Comparison of ENCODE assay signal across 1 cellular context in the genomic region with DNA sequence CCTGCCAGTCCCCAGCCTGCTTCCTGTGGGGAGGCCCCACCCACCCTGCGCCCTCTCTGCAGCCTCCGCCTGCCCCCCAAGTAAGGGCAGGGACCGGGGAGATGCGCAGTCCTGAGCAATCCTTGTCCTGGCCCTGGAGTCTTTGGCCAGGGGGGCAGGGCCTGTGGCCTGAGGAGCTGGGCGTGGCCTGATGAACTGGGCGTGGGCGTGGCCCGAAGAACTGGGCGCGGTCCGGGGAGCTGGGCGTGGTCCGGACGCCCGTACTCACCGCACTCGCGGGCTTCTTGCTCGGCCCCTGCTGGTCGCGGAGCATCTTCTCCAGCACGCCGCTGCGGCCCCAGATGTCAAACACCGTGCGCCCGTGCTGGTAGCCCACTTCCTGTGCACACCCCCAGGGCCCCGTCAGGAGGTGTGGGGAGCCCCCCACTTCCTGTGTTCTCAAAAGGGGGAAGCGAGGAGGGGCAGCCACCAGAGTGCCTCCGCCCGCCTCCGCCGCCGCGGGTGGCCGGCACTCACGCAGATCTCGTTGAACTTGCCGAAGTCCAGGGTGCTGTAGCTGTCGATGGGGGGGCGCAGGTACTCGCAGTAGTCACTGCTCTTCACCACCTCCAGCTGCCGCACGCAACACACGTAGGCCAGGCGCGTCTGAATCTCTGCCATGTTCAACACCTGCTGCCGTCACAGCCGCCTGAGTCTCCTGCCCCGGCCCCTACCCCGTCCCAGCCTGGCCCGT.
TF ChIP-seq lines count a peak whose summit lies in the region.

No MANE protein-coding gene starts in this region.

TF ChIP-seq in GM12878, 131 proteins besides CTCF, POLR2A, EP300 and RAD21:
- TF ChIP-seq, protein P1, sequence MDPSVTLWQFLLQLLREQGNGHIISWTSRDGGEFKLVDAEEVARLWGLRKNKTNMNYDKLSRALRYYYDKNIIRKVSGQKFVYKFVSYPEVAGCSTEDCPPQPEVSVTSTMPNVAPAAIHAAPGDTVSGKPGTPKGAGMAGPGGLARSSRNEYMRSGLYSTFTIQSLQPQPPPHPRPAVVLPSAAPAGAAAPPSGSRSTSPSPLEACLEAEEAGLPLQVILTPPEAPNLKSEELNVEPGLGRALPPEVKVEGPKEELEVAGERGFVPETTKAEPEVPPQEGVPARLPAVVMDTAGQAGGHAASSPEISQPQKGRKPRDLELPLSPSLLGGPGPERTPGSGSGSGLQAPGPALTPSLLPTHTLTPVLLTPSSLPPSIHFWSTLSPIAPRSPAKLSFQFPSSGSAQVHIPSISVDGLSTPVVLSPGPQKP (IDR thresholded peaks at IDR 0.05; ENCODE audit: low read depth, low read length), result 0 out of 2 replicates have a peak, but pooled peaks have one; percentile 50
- 0 out of 2 replicates have a peak, but pooled peaks have one; percentile 16 for TF ChIP-seq MEF2A (IDR thresholded peaks at IDR 0.05; ENCODE audit: insufficient read depth, low read depth, low read length)
- peak; percentile 51; the same call in 1 of the 2 replicates for TF ChIP-seq MXI1 (IDR thresholded peaks at IDR 0.05; ENCODE audit: low read depth, low read length)
- 0 out of 2 replicates have a peak, but pooled peaks have one; percentile 24 for TF ChIP-seq BCL11A (IDR thresholded peaks at IDR 0.05; ENCODE audit: low read depth, low read length)
- TF ChIP-seq SP1 (IDR thresholded peaks at IDR 0.05; ENCODE audit: low read depth, low read length), result peak; percentile 67
- peak; percentile 29; the same call in 1 of the 2 replicates for TF ChIP-seq CREB1 (IDR thresholded peaks at IDR 0.05; ENCODE audit: low read depth)
- peak; percentile 71 for TF ChIP-seq RUNX3 (IDR thresholded peaks at IDR 0.05; ENCODE audit: low read length)
- TF ChIP-seq, protein P2, sequence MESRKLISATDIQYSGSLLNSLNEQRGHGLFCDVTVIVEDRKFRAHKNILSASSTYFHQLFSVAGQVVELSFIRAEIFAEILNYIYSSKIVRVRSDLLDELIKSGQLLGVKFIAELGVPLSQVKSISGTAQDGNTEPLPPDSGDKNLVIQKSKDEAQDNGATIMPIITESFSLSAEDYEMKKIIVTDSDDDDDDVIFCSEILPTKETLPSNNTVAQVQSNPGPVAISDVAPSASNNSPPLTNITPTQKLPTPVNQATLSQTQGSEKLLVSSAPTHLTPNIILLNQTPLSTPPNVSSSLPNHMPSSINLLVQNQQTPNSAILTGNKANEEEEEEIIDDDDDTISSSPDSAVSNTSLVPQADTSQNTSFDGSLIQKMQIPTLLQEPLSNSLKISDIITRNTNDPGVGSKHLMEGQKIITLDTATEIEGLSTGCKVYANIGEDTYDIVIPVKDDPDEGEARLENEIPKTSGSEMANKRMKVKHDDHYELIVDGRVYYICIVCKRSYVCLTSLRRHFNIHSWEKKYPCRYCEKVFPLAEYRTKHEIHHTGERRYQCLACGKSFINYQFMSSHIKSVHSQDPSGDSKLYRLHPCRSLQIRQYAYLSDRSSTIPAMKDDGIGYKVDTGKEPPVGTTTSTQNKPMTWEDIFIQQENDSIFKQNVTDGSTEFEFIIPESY (IDR thresholded peaks at IDR 0.05), result 0 out of 2 replicates have a peak, but pooled peaks have one; percentile 43
- 0 out of 2 replicates have a peak, but pooled peaks have one; percentile 20 for TF ChIP-seq EED (IDR thresholded peaks at IDR 0.05; ENCODE audit: low read depth)
- peak; percentile 53; the same call in 1 of the 2 replicates for TF ChIP-seq IKZF1 (conservative IDR thresholded peaks at IDR 0.05)
- TF ChIP-seq POLR2AphosphoS5 (IDR thresholded peaks at IDR 0.05; ENCODE audit: low read length), result peak; percentile 55; the same call in 1 of the 2 replicates
- TF ChIP-seq ZNF622 (IDR thresholded peaks at IDR 0.05), result no peak
- peak; percentile 59; the same call in 1 of the 2 replicates for TF ChIP-seq SPI1 (IDR thresholded peaks at IDR 0.05; ENCODE audit: borderline replicate concordance, insufficient read depth, low read depth, low read length)
- TF ChIP-seq MEF2B (IDR thresholded peaks at IDR 0.05; ENCODE audit: partially characterized antibody, poor library complexity, severe bottlenecking), result no peak
- peak; percentile 40; the same call in 1 of the 2 replicates for TF ChIP-seq CREM (IDR thresholded peaks at IDR 0.05; ENCODE audit: low read depth)
- 0 out of 2 replicates have a peak, but pooled peaks have one; percentile 21 for TF ChIP-seq MTA2 (IDR thresholded peaks at IDR 0.05; ENCODE audit: low read depth)
- peak; percentile 68 for TF ChIP-seq DPF2 (IDR thresholded peaks at IDR 0.05)
- TF ChIP-seq CHD2 (IDR thresholded peaks at IDR 0.05; ENCODE audit: borderline replicate concordance, low read depth, low read length), result peak; percentile 53; the same call in 1 of the 2 replicates
- TF ChIP-seq, protein P3, sequence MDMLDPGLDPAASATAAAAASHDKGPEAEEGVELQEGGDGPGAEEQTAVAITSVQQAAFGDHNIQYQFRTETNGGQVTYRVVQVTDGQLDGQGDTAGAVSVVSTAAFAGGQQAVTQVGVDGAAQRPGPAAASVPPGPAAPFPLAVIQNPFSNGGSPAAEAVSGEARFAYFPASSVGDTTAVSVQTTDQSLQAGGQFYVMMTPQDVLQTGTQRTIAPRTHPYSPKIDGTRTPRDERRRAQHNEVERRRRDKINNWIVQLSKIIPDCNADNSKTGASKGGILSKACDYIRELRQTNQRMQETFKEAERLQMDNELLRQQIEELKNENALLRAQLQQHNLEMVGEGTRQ (IDR thresholded peaks at IDR 0.05; ENCODE audit: borderline replicate concordance, low read depth, low read length), result no peak
- TF ChIP-seq HCFC1 (IDR thresholded peaks at IDR 0.05; ENCODE audit: low read length), result peak; percentile 39; the same call in 1 of the 2 replicates
- TF ChIP-seq PML (IDR thresholded peaks at IDR 0.05; ENCODE audit: low read length), result no peak
- peak; percentile 88 for TF ChIP-seq TCF12 (IDR thresholded peaks at IDR 0.05; ENCODE audit: low read depth, low read length)
- no peak for TF ChIP-seq POU2F2 (IDR thresholded peaks at IDR 0.05; ENCODE audit: borderline replicate concordance, low read depth, low read length)
- TF ChIP-seq NBN (IDR thresholded peaks at IDR 0.05), result 0 out of 2 replicates have a peak, but pooled peaks have one; percentile 48
- 0 out of 2 replicates have a peak, but pooled peaks have one; percentile 65 for TF ChIP-seq TCF3 (IDR thresholded peaks at IDR 0.05; ENCODE audit: borderline replicate concordance, insufficient read depth, low read depth, low read length)
- TF ChIP-seq RCOR1 (conservative IDR thresholded peaks at IDR 0.05; ENCODE audit: low read depth, low read length), result no peak
- TF ChIP-seq MLLT1 (IDR thresholded peaks at IDR 0.05), result peak; percentile 52; the same call in 1 of the 2 replicates
- TF ChIP-seq PAX5 (IDR thresholded peaks at IDR 0.05; ENCODE audit: borderline replicate concordance, low read depth, low read length), result peak; percentile 55; the same call in 1 of the 2 replicates
- TF ChIP-seq BHLHE40 (IDR thresholded peaks at IDR 0.05; ENCODE audit: borderline replicate concordance in 1 of 2, low read depth in 2 of 2, low read length in 1 of 2), result peak; percentile 89 to 96
- TF ChIP-seq STAT1 (conservative IDR thresholded peaks at IDR 0.05), result no peak
